1 cellular context compared by ENCODE assay signal in the genomic region with DNA sequence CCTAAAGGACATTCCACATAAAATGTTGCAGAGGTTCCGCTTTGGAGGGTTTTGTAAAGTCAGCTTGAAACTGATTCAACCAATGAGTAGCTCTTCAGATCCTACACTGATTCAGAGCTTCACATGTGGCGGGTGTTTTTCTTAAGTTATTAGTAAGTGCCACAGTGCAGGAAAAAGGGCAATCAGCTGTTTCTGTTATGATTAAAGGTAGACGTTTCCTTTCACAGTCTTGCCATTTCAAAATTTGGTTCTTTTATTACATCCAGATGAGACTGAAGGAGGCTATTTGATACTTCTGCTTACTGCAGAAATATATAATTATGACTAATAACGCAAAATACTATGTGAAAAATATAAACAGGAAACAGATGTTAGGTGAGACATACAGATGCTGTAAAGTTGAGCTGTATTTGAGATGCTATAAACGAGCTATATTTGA.
TF ChIP-seq lines count a peak whose summit lies in the region.

No MANE protein-coding gene starts in this region.

TF ChIP-seq in GM12878, 131 proteins besides CTCF, POLR2A, EP300 and RAD21 (continued from another document and continues in another):
- TF ChIP-seq RELA (IDR thresholded peaks at IDR 0.05; ENCODE audit: borderline replicate concordance, partially characterized antibody), result no peak
- no peak for TF ChIP-seq ASH2L (IDR thresholded peaks at IDR 0.05; ENCODE audit: borderline replicate concordance, low read depth)
- TF ChIP-seq SMAD1 (IDR thresholded peaks at IDR 0.05; ENCODE audit: low read depth, partially characterized antibody), result no peak
- TF ChIP-seq IRF4 (IDR thresholded peaks at IDR 0.05; ENCODE audit: low read depth, low read length), result 0 out of 2 replicates have a peak, but pooled peaks have one; percentile 59
- TF ChIP-seq, protein P1, sequence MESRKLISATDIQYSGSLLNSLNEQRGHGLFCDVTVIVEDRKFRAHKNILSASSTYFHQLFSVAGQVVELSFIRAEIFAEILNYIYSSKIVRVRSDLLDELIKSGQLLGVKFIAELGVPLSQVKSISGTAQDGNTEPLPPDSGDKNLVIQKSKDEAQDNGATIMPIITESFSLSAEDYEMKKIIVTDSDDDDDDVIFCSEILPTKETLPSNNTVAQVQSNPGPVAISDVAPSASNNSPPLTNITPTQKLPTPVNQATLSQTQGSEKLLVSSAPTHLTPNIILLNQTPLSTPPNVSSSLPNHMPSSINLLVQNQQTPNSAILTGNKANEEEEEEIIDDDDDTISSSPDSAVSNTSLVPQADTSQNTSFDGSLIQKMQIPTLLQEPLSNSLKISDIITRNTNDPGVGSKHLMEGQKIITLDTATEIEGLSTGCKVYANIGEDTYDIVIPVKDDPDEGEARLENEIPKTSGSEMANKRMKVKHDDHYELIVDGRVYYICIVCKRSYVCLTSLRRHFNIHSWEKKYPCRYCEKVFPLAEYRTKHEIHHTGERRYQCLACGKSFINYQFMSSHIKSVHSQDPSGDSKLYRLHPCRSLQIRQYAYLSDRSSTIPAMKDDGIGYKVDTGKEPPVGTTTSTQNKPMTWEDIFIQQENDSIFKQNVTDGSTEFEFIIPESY (IDR thresholded peaks at IDR 0.05), result no peak
- no peak for TF ChIP-seq ZNF207 (IDR thresholded peaks at IDR 0.05; ENCODE audit: borderline replicate concordance)
- TF ChIP-seq GABPA (IDR thresholded peaks at IDR 0.05; ENCODE audit: low read depth), result peak; percentile 51; the same call in 1 of the 2 replicates
- TF ChIP-seq CUX1 (IDR thresholded peaks at IDR 0.05; ENCODE audit: insufficient replicate concordance, low read depth, low read length), result no peak
- TF ChIP-seq KDM1A (IDR thresholded peaks at IDR 0.05; ENCODE audit: borderline replicate concordance), result no peak
- TF ChIP-seq BCLAF1 (IDR thresholded peaks at IDR 0.05), result no peak
- TF ChIP-seq, protein P2, sequence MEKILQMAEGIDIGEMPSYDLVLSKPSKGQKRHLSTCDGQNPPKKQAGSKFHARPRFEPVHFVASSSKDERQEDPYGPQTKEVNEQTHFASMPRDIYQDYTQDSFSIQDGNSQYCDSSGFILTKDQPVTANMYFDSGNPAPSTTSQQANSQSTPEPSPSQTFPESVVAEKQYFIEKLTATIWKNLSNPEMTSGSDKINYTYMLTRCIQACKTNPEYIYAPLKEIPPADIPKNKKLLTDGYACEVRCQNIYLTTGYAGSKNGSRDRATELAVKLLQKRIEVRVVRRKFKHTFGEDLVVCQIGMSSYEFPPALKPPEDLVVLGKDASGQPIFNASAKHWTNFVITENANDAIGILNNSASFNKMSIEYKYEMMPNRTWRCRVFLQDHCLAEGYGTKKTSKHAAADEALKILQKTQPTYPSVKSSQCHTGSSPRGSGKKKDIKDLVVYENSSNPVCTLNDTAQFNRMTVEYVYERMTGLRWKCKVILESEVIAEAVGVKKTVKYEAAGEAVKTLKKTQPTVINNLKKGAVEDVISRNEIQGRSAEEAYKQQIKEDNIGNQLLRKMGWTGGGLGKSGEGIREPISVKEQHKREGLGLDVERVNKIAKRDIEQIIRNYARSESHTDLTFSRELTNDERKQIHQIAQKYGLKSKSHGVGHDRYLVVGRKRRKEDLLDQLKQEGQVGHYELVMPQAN (conservative IDR thresholded peaks at IDR 0.05), result no peak
- TF ChIP-seq USF1 (IDR thresholded peaks at IDR 0.05; ENCODE audit: borderline replicate concordance, extremely low read length, insufficient read depth, low read depth, low read length), result no peak
- no peak for TF ChIP-seq SIX5 (IDR thresholded peaks at IDR 0.05; ENCODE audit: low read depth, low read length, severe bottlenecking)
- TF ChIP-seq RCOR1 (conservative IDR thresholded peaks at IDR 0.05; ENCODE audit: low read depth, low read length), result no peak
- no peak for TF ChIP-seq ZNF622 (IDR thresholded peaks at IDR 0.05)
- no peak for TF ChIP-seq POU2F2 (IDR thresholded peaks at IDR 0.05; ENCODE audit: borderline replicate concordance, low read depth, low read length)
- TF ChIP-seq FOXM1 (IDR thresholded peaks at IDR 0.05; ENCODE audit: low read depth, low read length), result peak; percentile 29; the same call in 1 of the 2 replicates
- peak; percentile 92 for TF ChIP-seq JUNB (IDR thresholded peaks at IDR 0.05)
- TF ChIP-seq SIN3A (IDR thresholded peaks at IDR 0.05; ENCODE audit: low read depth, low read length), result no peak
- no peak for TF ChIP-seq PBX3 (IDR thresholded peaks at IDR 0.05; ENCODE audit: insufficient replicate concordance, low read depth, low read length)
- TF ChIP-seq, protein P3, sequence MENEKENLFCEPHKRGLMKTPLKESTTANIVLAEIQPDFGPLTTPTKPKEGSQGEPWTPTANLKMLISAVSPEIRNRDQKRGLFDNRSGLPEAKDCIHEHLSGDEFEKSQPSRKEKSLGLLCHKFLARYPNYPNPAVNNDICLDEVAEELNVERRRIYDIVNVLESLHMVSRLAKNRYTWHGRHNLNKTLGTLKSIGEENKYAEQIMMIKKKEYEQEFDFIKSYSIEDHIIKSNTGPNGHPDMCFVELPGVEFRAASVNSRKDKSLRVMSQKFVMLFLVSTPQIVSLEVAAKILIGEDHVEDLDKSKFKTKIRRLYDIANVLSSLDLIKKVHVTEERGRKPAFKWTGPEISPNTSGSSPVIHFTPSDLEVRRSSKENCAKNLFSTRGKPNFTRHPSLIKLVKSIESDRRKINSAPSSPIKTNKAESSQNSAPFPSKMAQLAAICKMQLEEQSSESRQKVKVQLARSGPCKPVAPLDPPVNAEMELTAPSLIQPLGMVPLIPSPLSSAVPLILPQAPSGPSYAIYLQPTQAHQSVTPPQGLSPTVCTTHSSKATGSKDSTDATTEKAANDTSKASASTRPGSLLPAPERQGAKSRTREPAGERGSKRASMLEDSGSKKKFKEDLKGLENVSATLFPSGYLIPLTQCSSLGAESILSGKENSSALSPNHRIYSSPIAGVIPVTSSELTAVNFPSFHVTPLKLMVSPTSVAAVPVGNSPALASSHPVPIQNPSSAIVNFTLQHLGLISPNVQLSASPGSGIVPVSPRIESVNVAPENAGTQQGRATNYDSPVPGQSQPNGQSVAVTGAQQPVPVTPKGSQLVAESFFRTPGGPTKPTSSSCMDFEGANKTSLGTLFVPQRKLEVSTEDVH (IDR thresholded peaks at IDR 0.05; ENCODE audit: low read depth, partially characterized antibody), result no peak
- no peak for TF ChIP-seq SUZ12 (IDR thresholded peaks at IDR 0.05; ENCODE audit: unreplicated experiment)
- TF ChIP-seq CBFB (IDR thresholded peaks at IDR 0.05; ENCODE audit: low read depth), result no peak
- peak; percentile 65 for TF ChIP-seq ATF2 (IDR thresholded peaks at IDR 0.05; ENCODE audit: low read length)
- no peak for TF ChIP-seq STAT3 (IDR thresholded peaks at IDR 0.05; ENCODE audit: low read depth, low read length)
- no peak for TF ChIP-seq MEF2B (IDR thresholded peaks at IDR 0.05; ENCODE audit: partially characterized antibody, poor library complexity, severe bottlenecking)
- no peak for TF ChIP-seq STAT1 (conservative IDR thresholded peaks at IDR 0.05)
- no peak for TF ChIP-seq CBX3 (IDR thresholded peaks at IDR 0.05; ENCODE audit: borderline replicate concordance, low read depth)
- TF ChIP-seq IKZF2 (IDR thresholded peaks at IDR 0.05), result peak; percentile 67 to 72
- no peak for TF ChIP-seq BCL11A (IDR thresholded peaks at IDR 0.05; ENCODE audit: low read depth, low read length)
- TF ChIP-seq CHD2 (IDR thresholded peaks at IDR 0.05; ENCODE audit: borderline replicate concordance, low read depth, low read length), result no peak
- no peak for TF ChIP-seq TCF3 (IDR thresholded peaks at IDR 0.05; ENCODE audit: borderline replicate concordance, insufficient read depth, low read depth, low read length)
- no peak for TF ChIP-seq LARP7 (IDR thresholded peaks at IDR 0.05)
- TF ChIP-seq TCF12 (IDR thresholded peaks at IDR 0.05; ENCODE audit: low read depth, low read length), result no peak
- no peak for TF ChIP-seq E2F4 (IDR thresholded peaks at IDR 0.05; ENCODE audit: low read depth, low read length)
- TF ChIP-seq NR2C1 (IDR thresholded peaks at IDR 0.05), result no peak
- no peak for TF ChIP-seq RB1 (IDR thresholded peaks at IDR 0.05; ENCODE audit: borderline replicate concordance)
- TF ChIP-seq MYC (IDR thresholded peaks at IDR 0.05; ENCODE audit: insufficient read depth, insufficient read length, insufficient replicate concordance, low read length, severe bottlenecking), result no peak
- TF ChIP-seq CHD4 (IDR thresholded peaks at IDR 0.05), result no peak
- no peak for TF ChIP-seq BMI1 (IDR thresholded peaks at IDR 0.05; ENCODE audit: borderline replicate concordance)
- TF ChIP-seq BACH1 (IDR thresholded peaks at IDR 0.05; ENCODE audit: borderline replicate concordance), result no peak
- no peak for TF ChIP-seq GATAD2B (conservative IDR thresholded peaks at IDR 0.05; ENCODE audit: low read depth)
